ENCODE assay signal across 16 cellular contexts in the genomic region with DNA sequence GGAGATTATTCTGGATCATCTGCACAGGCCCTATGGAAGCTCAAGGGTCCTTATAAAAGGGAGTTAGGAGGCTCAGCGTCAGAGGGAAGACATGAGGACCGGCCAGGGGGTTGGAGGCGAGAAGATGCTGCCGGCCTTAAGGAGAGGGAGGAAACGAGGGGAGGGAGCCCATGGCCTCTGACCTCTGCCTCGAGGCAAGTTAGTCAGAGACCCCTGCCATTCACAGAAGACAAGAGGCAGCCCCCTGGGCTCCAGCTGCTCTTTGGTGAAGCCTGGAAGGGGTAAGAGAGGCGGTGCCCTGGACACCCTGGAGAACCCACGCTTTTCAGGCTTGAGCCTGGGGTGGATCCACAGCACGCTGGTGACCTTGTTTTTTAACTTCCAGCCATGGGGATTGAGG. TPM values are rescaled to one million over a fixed set of nuclear protein-coding genes. Genes with fewer than 3 reads are reported as not detected.
"Had no signal": no experiment of that assay in that cellular context is flagged by ENCODE, and none has a peak within 500 bp of the region (broad histone marks: within the 10 kb centered on the region; RNA-seq: fewer than 3 reads in every experiment).

No MANE protein-coding gene starts in this region.

- H3K4me3 Mint-ChIP-seq: activated CD4-positive, alpha-beta T cell treated with anti-CD3 and anti-CD28 coated beads, Interleukin-2, amount 10 ng/mL, durations not matched to agents 7 days and 5 days; activated naive CD8-positive, alpha-beta T cell; T-helper 1 cell treated with Interleukin-12 subunit alpha and Interleukin-12 subunit beta and Interleukin-4 antibody, amounts not matched to agents 30 μg/mL and 1 μg/mL, for 36 hours had no signal

- H3K27me3 ChIP-seq: foreskin keratinocyte had no signal

- H3K27ac Mint-ChIP-seq: activated CD4-positive, alpha-beta T cell treated with anti-CD3 and anti-CD28 coated beads, Interleukin-2, amount 10 ng/mL, durations not matched to agents 7 days and 5 days; activated naive CD8-positive, alpha-beta T cell; activated T-helper 2 cell treated with anti-CD3 and anti-CD28 coated beads, Interferon-gamma antibody, Interleukin-2, Interleukin-4, amounts not matched to agents 10 μg/mL and 5 μg/mL and 100 μg/mL, durations not matched to agents 14 hours and 24 hours and 36 hours; T-helper 1 cell treated with Interleukin-12 subunit alpha and Interleukin-12 subunit beta and Interleukin-4 antibody, amounts not matched to agents 30 μg/mL and 1 μg/mL, for 36 hours had no signal

- DNase-seq: activated CD4-positive, alpha-beta T cell treated with anti-CD3 and anti-CD28 coated beads, Interleukin-2, amount 10 ng/mL, durations not matched to agents 7 days and 5 days; activated CD4-positive, CD25-positive, alpha-beta regulatory T cell; activated CD8-positive, alpha-beta memory T cell treated with anti-CD3 and anti-CD28 coated beads for 24 hours; activated T-cell treated with anti-CD3 and anti-CD28 coated beads for 4 hours; foreskin keratinocyte; kidney; left ventricle myocardium superior; mesenchymal stem cell; stimulated activated CD4-positive, alpha-beta T cell treated with anti-CD3 and anti-CD28 coated beads, Interleukin-15, amount 100 ng/mL, for 24 hours; stimulated activated CD4-positive, alpha-beta T cell treated with anti-CD3 and anti-CD28 coated beads, Interleukin-4, amount 100 ng/mL, for 24 hours; stomach; tibial artery had no signal

- H3K27ac ChIP-seq: foreskin keratinocyte, stomach, tibial artery had no signal

- H3K4me3 ChIP-seq: stomach, tibial artery had no signal

- H3K27me3 Mint-ChIP-seq: activated CD4-positive, alpha-beta T cell treated with anti-CD3 and anti-CD28 coated beads, Interleukin-2, amount 10 ng/mL, durations not matched to agents 7 days and 5 days had no signal

- ATAC-seq: foreskin keratinocyte had no signal

- H3K36me3 Mint-ChIP-seq: activated naive CD8-positive, alpha-beta T cell had no signal

- H3K9me3 Mint-ChIP-seq: activated T-helper 2 cell treated with anti-CD3 and anti-CD28 coated beads, Interferon-gamma antibody, Interleukin-2, Interleukin-4, amounts not matched to agents 10 μg/mL and 5 μg/mL and 100 μg/mL, durations not matched to agents 14 hours and 24 hours and 36 hours had no signal

- H3K36me3 ChIP-seq: stomach, tibial artery had no signal

- H3K4me1 ChIP-seq: foreskin keratinocyte had no signal

- H3K4me1 Mint-ChIP-seq: activated CD4-positive, alpha-beta T cell treated with anti-CD3 and anti-CD28 coated beads, Interleukin-2, amount 10 ng/mL, durations not matched to agents 7 days and 5 days had no signal

- FAIRE-seq: endothelial cell of umbilical vein, kidney had no signal

RNA-seq across cellular contexts. Expression of a gene that starts 49.5 kb away (rescaled TPM):
- total RNA-seq: activated CD4-positive, alpha-beta T cell treated with anti-CD3 and anti-CD28 coated beads, Interleukin-2, amount 10 ng/mL, durations not matched to agents 7 days and 5 days had no signal
